9 cellular contexts compared by ENCODE assay signal in genomic region chr16:12323007-12323699, GRCh38.
DNase-seq lines count a peak whose midpoint lies in the region; ATAC-seq lines count a peak whose summit lies in the region.
"Had no signal": no experiment of that assay in that cellular context is flagged by ENCODE, and none has a peak within 500 bp of the region (broad histone marks: within the 10 kb centered on the region; RNA-seq: fewer than 3 reads in every experiment).

No MANE protein-coding gene starts in this region.

- peak; percentile 64 for DNase-seq in CMK (ENCODE audit: low read depth)
- peak; percentile 57 for DNase-seq in activated T-cell treated with anti-CD3 and anti-CD28 coated beads, Interleukin-2, amount 50 U/mL, for 24 hours
- peak; percentile 21 for DNase-seq in renal cortical epithelial cell (ENCODE audit: low read depth)
- DNase-seq in C1 segment of cervical spinal cord (lab: John Stamatoyannopoulos, UW) = no peak
- DNase-seq in caudate nucleus (lab: John Stamatoyannopoulos, UW) = no peak
- no peak for DNase-seq in islet precursor cell
- no peak for DNase-seq in iPS-NIHi11 (ENCODE audit: low spot score)

- no peak overlapping the region for H3K27ac ChIP-seq in caudate nucleus (ENCODE audit: low read depth, low read length)

- H3K4me1 Mint-ChIP-seq in activated T-cell treated with anti-CD3 and anti-CD28 coated beads, Interleukin-2, amount 50 U/mL, for 24 hours (ENCODE audit: low read depth) = peaks cover 14% of the 10 kb centered on the region

- H3K4me3 Mint-ChIP-seq in activated T-cell treated with anti-CD3 and anti-CD28 coated beads, Interleukin-2, amount 50 U/mL, for 24 hours = no peak overlapping the region
- H3K4me3 Mint-ChIP-seq: dendritic cell treated with granulocyte-macrophage colony-stimulating factor and Interleukin-4, amounts not matched to agents 40 ng/mL and 50 ng/mL, for 4 days had no signal

- H3K36me3 Mint-ChIP-seq in activated T-cell treated with anti-CD3 and anti-CD28 coated beads, Interleukin-2, amount 50 U/mL, for 24 hours (ENCODE audit: low read depth) = no peaks in the 10 kb centered on the region

- ATAC-seq in HG03521 (IDR thresholded peaks at IDR 0.05; ENCODE audit: unreplicated experiment) = peak; percentile 48

- H3K27me3 Mint-ChIP-seq in activated T-cell treated with anti-CD3 and anti-CD28 coated beads, Interleukin-2, amount 50 U/mL, for 24 hours = no peaks in the 10 kb centered on the region
- H3K27me3 Mint-ChIP-seq: dendritic cell treated with granulocyte-macrophage colony-stimulating factor and Interleukin-4, amounts not matched to agents 40 ng/mL and 50 ng/mL, for 4 days had no signal

- H3K9me3 Mint-ChIP-seq in activated T-cell treated with anti-CD3 and anti-CD28 coated beads, Interleukin-2, amount 50 U/mL, for 24 hours = no peaks in the 10 kb centered on the region
- H3K9me3 Mint-ChIP-seq: dendritic cell treated with granulocyte-macrophage colony-stimulating factor and Interleukin-4, amounts not matched to agents 40 ng/mL and 50 ng/mL, for 4 days had no signal

- H3K27ac Mint-ChIP-seq in activated T-cell treated with anti-CD3 and anti-CD28 coated beads, Interleukin-2, amount 50 U/mL, for 24 hours = peak overlapping the region; percentile 80
- H3K27ac Mint-ChIP-seq: dendritic cell treated with granulocyte-macrophage colony-stimulating factor and Interleukin-4, amounts not matched to agents 40 ng/mL and 50 ng/mL, for 4 days had no signal

Comparison
In these comparisons a context has a peak if more than half of its experiments do, and no peak if none do; other contexts are left out.
1. DNase-seq: peak in CMK (single experiment), activated T-cell treated with anti-CD3 and anti-CD28 coated beads, Interleukin-2, amount 50 U/mL, for 24 hours (single experiment) and renal cortical epithelial cell (single experiment); none in C1 segment of cervical spinal cord (0 of 14), caudate nucleus (0 of 61), islet precursor cell (single experiment) and iPS-NIHi11 (single experiment).